22 cellular contexts compared by ENCODE assay signal in the genomic region with DNA sequence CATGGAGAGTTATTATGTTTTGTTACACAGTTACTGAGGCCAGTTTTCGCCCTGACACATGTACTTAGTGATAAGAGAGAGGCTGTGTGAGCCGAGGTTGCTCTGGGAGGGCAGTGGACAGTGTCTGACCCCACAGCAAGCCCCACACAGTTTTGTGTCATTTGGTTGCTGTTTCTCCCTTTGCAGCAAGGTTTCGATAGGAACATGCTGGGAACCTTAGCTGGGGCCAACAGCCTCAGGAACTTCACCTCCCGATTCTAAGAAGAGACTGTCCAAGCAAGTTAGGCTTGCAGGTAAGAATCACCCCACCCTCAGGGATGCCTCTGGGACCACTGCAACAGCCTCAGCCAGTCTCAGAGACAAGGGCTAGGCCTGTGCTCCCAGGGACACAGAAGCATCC. TPM values are rescaled to one million over a fixed set of nuclear protein-coding genes. Genes with fewer than 3 reads are reported as not detected.
A peak's percentile ranks its signal among the peaks of the same experiment; 100 is the strongest.
DNase-seq lines count a peak whose midpoint lies in the region; ATAC-seq, FAIRE-seq and TF ChIP-seq lines count a peak whose summit lies in the region.
"Had no signal": no experiment of that assay in that cellular context is flagged by ENCODE, and none has a peak within 500 bp of the region (broad histone marks: within the 10 kb centered on the region; RNA-seq: fewer than 3 reads in every experiment).

No MANE protein-coding gene starts in this region.

- no peaks in the 10 kb centered on the region for H3K27me3 ChIP-seq in left ventricle myocardium inferior (ENCODE audit: low read depth)
- H3K27me3 ChIP-seq in K562 (ENCODE audit: control insufficient read depth in 2 of 2, insufficient read depth in 2 of 2, low read length in 2 of 2): peaks cover 20 to 69% of the 10 kb centered on the region in 2 experiments
- H3K27me3 ChIP-seq in lower lobe of right lung (ENCODE audit: low read depth): no peaks in the 10 kb centered on the region
- no peaks in the 10 kb centered on the region for H3K27me3 ChIP-seq in upper lobe of right lung
- H3K27me3 ChIP-seq: BE2C had no signal

- no peak overlapping the region for H3K4me2 ChIP-seq in K562 (ENCODE audit: insufficient read depth, low read length)

- no peak for TF ChIP-seq EP300 in K562 (IDR thresholded peaks at IDR 0.05; ENCODE audit: low read length)

- no peaks in the 10 kb centered on the region for H3K79me2 ChIP-seq in K562 (ENCODE audit: control insufficient read depth, insufficient read depth, low read length)

- H3K9ac ChIP-seq in K562 (ENCODE audit: insufficient read depth in 1 of 2, low read depth in 2 of 2, low read length in 2 of 2): no peak overlapping the region; a peak in 1 of 4 replicates

- H3K36me3 ChIP-seq in left ventricle myocardium inferior (no peaks in the 10 kb centered on the region), K562 (ENCODE audit: control insufficient read depth, insufficient read depth, low read length) (no peaks in the 10 kb centered on the region), lower lobe of right lung (no peaks in the 10 kb centered on the region), upper lobe of right lung (no peaks in the 10 kb centered on the region)
- H3K36me3 ChIP-seq: BE2C had no signal

- H3K27ac Mint-ChIP-seq in activated T-helper 17 cell treated with anti-CD3 and anti-CD28 coated beads, Interleukin-2, amount 50 U/mL, for 72 hours: no peak overlapping the region
- H3K27ac Mint-ChIP-seq: CD8-positive, alpha-beta T cell had no signal

- peak; percentile 7 for DNase-seq in left cardiac atrium
- DNase-seq in left ventricle myocardium inferior: no peak
- no peak for DNase-seq in K562 (ENCODE audit: extremely low read depth in 1 of 4, low spot score in 3 of 4)
- DNase-seq in lower lobe of right lung: peak; percentile 1
- peak; percentile 13 for DNase-seq in upper lobe of right lung
- no peak for DNase-seq in NCI-H1048 (lab: John Stamatoyannopoulos, UW)
- no peak for DNase-seq in stimulated activated CD4-positive, alpha-beta T cell treated with anti-CD3 and anti-CD28 coated beads, Interleukin-12 subunit alpha, Interleukin-12 subunit beta, amount 100 ng/mL, for 4 hours
- DNase-seq: BE2C; CD8-positive, alpha-beta T cell; COR-L47; DMS153; DMS79 treated with DMSO at 0.1 percent for 48 hours; GOT3 had no signal

- H4K20me1 ChIP-seq in K562 (replicated peaks; ENCODE audit: control insufficient read depth, insufficient read depth, low read length): peaks cover 5% of the 10 kb centered on the region; the same call in 1 of the 2 replicates

- H3K4me1 Mint-ChIP-seq in activated T-helper 17 cell treated with anti-CD3 and anti-CD28 coated beads, Interleukin-2, amount 50 U/mL, for 72 hours: peaks cover 4% of the 10 kb centered on the region

- BruUV-seq in K562 (replicated peaks; lab: Mats Ljungman, UMichigan): no TSS peak

- no peak for TF ChIP-seq CTCF in left ventricle myocardium inferior (IDR thresholded peaks at IDR 0.05; ENCODE audit: borderline replicate concordance)
- TF ChIP-seq CTCF in K562 (IDR thresholded peaks at IDR 0.05 in 2 of 3, conservative IDR thresholded peaks at IDR 0.05 in 1 of 3; ENCODE audit: insufficient read depth in 2 of 3, low read depth in 1 of 3, low read length in 3 of 3): no peak
- TF ChIP-seq CTCF in lower lobe of right lung (IDR thresholded peaks at IDR 0.05): no peak
- TF ChIP-seq CTCF in upper lobe of right lung (IDR thresholded peaks at IDR 0.05): no peak

- H3K4me1 ChIP-seq in left ventricle myocardium inferior: peaks cover 24% of the 10 kb centered on the region
- no peaks in the 10 kb centered on the region for H3K4me1 ChIP-seq in K562 (replicated peaks in 1 of 2; ENCODE audit: control insufficient read depth in 2 of 2, insufficient read depth in 2 of 2, low read length in 2 of 2)
- peaks cover 14% of the 10 kb centered on the region for H3K4me1 ChIP-seq in lower lobe of right lung
- peaks cover 9% of the 10 kb centered on the region for H3K4me1 ChIP-seq in upper lobe of right lung
- H3K4me1 ChIP-seq: BE2C had no signal

- POLR2A ChIA-PET in K562 (lab: Yijun Ruan, JAX): interaction anchor here (1.2 kb wide), 1 partner anchor 18 kb away, joined by 3 read pairs; no protein-coding TSS in a partner anchor

- intact Hi-C loops in left cardiac atrium (cut with DNase I) (no loop called here), left ventricle myocardium inferior (cut with micrococcal nuclease) (no loop called here), K562 (cut with micrococcal nuclease) (no loop called here), lower lobe of right lung (cut with DNase I) (no loop called here), upper lobe of right lung (cut with DNase I) (no loop called here)

- H3K9me3 ChIP-seq in left ventricle myocardium inferior (replicated peaks): no peaks in the 10 kb centered on the region
- no peaks in the 10 kb centered on the region for H3K9me3 ChIP-seq in K562 (replicated peaks; ENCODE audit: control insufficient read depth, insufficient read depth, low read depth, low read length)
- no peaks in the 10 kb centered on the region for H3K9me3 ChIP-seq in lower lobe of right lung
- no peaks in the 10 kb centered on the region for H3K9me3 ChIP-seq in upper lobe of right lung
- H3K9me3 ChIP-seq: BE2C had no signal

- H3K36me3 Mint-ChIP-seq in activated T-helper 17 cell treated with anti-CD3 and anti-CD28 coated beads, Interleukin-2, amount 50 U/mL, for 72 hours (ENCODE audit: low read depth): no peaks in the 10 kb centered on the region
- H3K36me3 Mint-ChIP-seq: CD8-positive, alpha-beta T cell had no signal

- 2% methylated on average over 4 of the region's 4 CpGs for WGBS in K562 (ENCODE audit: insufficient coverage, low coverage, missing lambda C conversion rate)

- CTCF ChIA-PET in K562 (lab: Yijun Ruan, JAX; ENCODE audit: low intra/inter-chr PET ratio): no interaction called here

- H3K9me3 Mint-ChIP-seq in activated T-helper 17 cell treated with anti-CD3 and anti-CD28 coated beads, Interleukin-2, amount 50 U/mL, for 72 hours: no peaks in the 10 kb centered on the region
- H3K9me3 Mint-ChIP-seq: CD8-positive, alpha-beta T cell had no signal

- H3K27me3 Mint-ChIP-seq in activated T-helper 17 cell treated with anti-CD3 and anti-CD28 coated beads, Interleukin-2, amount 50 U/mL, for 72 hours: peaks cover 9% of the 10 kb centered on the region

- in situ Hi-C loops in K562 (cut with MboI): no loop called here

- TF ChIP-seq RAD21 in K562 (CRISPR knock-in tag; conservative IDR thresholded peaks at IDR 0.05 in 1 of 2, IDR thresholded peaks at IDR 0.05 in 1 of 2): no peak

- ATAC-seq in left cardiac atrium (peak in 1 of 2 donors; percentile 25), K562 (no peak), lower lobe of right lung (no peak), upper lobe of right lung (no peak)
- no peak for ATAC-seq in activated T-helper 17 cell treated with anti-CD3 and anti-CD28 coated beads, Interleukin-2, amount 50 U/mL, for 72 hours (replicated peaks)
- ATAC-seq: CD8-positive, alpha-beta T cell; HCT116; HepG2 had no signal

- H3K9me1 ChIP-seq in K562 (ENCODE audit: control insufficient read depth, insufficient read depth, low read length): no peaks in the 10 kb centered on the region

- no peak overlapping the region for H2AFZ ChIP-seq in K562 (ENCODE audit: low read depth, low read length)

- FAIRE-seq in K562 (lab: Jason Lieb, UNC): peak; percentile 40
- FAIRE-seq: A204.1, D721Med, G401.6, GM12891, HepG2, HTR-8/SVneo had no signal

- no peak for TF ChIP-seq POLR2A in K562 (conservative IDR thresholded peaks at IDR 0.05)

- H3K27ac ChIP-seq in left ventricle myocardium inferior (replicated peaks) (no peak overlapping the region), K562 (ENCODE audit: extremely low read depth, low read depth, low read length) (no peak overlapping the region), lower lobe of right lung (no peak overlapping the region), upper lobe of right lung (no peak overlapping the region)
- H3K27ac ChIP-seq: C4-2B had no signal

- no peak overlapping the region for H3K4me3 Mint-ChIP-seq in activated T-helper 17 cell treated with anti-CD3 and anti-CD28 coated beads, Interleukin-2, amount 50 U/mL, for 72 hours
- H3K4me3 Mint-ChIP-seq: CD8-positive, alpha-beta T cell had no signal

- no peak overlapping the region for H3K4me3 ChIP-seq in left ventricle myocardium inferior
- H3K4me3 ChIP-seq in K562: no peak overlapping the region
- H3K4me3 ChIP-seq in lower lobe of right lung: no peak overlapping the region
- no peak overlapping the region for H3K4me3 ChIP-seq in upper lobe of right lung

RNA-seq across cellular contexts. Expression of a gene that starts 45.3 kb away (rescaled TPM):
- total RNA-seq in left cardiac atrium (1 to 10 TPM in 1 of 2 donors, under 1 TPM in 1; 0.77 to 1.0 TPM), left ventricle myocardium inferior (0.38 TPM), K562 (2014; rRNA removed) (not detected in 2 replicates), K562 (2014; rRNA removed; fragmentation: Illumina TruSeq; extraction: Trizol) (not detected in 2 replicates), K562 (2015; rRNA removed; fragmentation: Illumina TruSeq; extraction: Trizol) (not detected in 2 replicates), K562 (2021) (not detected in 2 replicates), lower lobe of right lung (2.2 TPM), upper lobe of right lung (0.69 TPM)
- not detected in 2 replicates for total RNA-seq in K562 (2011; cell fraction: chromatin; rRNA removed; ENCODE audit: low replicate concordance)
- total RNA-seq in K562 (2011; cell fraction: nucleolus; rRNA removed): not detected in 2 replicates
- total RNA-seq in K562 (2011; cell fraction: nucleoplasm; rRNA removed): not detected in 2 replicates
- polyA plus RNA-seq in K562 (2011; rRNA removed) (not detected in 2 replicates), K562 (2014; fragmentation: Illumina TruSeq; extraction: Trizol) (not detected in 2 replicates), K562 (2014; fragmentation: Nextera tagmentation; extraction: Ambion mirVana) (not detected), K562 (2014; rRNA removed) (not detected in 2 replicates)
- polyA plus RNA-seq in K562 (2011; cell fraction: cytosol; rRNA removed): not detected in 2 replicates
- not detected in 2 replicates for polyA plus RNA-seq in K562 (2011; cell fraction: nucleus; rRNA removed)
- polyA plus RNA-seq in K562 (2012): not detected in 2 replicates
- polyA minus RNA-seq in K562 (2011; rRNA and poly(A)+ RNA removed): not detected in 2 replicates
- polyA minus RNA-seq in K562 (2011; cell fraction: cytosol; rRNA and poly(A)+ RNA removed): not detected in 2 replicates
- not detected in 2 replicates for polyA minus RNA-seq in K562 (2011; cell fraction: nucleus; rRNA and poly(A)+ RNA removed)
- total RNA-seq in activated T-helper 17 cell treated with anti-CD3 and anti-CD28 coated beads, Interleukin-2, amount 50 U/mL, for 72 hours: not detected
- total RNA-seq: CD8-positive, alpha-beta T cell; HepG2 had no signal
- polyA plus RNA-seq: HepG2 had no signal

RNA-seq across cellular contexts. Expression of a gene that starts 48.9 kb away (rescaled TPM):
- total RNA-seq in left cardiac atrium (1,000 to 10,000 TPM; 4,860 to 5,317 TPM), left ventricle myocardium inferior (8,708 TPM), K562 (2014; rRNA removed) (not detected in 2 replicates), K562 (2014; rRNA removed; fragmentation: Illumina TruSeq; extraction: Trizol) (not detected in 2 replicates), K562 (2015; rRNA removed; fragmentation: Illumina TruSeq; extraction: Trizol) (not detected in 2 replicates), K562 (2021) (not detected in 2 replicates), lower lobe of right lung (6.4 TPM), upper lobe of right lung (6.4 TPM)
- not detected in 2 replicates for total RNA-seq in K562 (2011; cell fraction: chromatin; rRNA removed; ENCODE audit: low replicate concordance)
- not detected in 2 replicates for total RNA-seq in K562 (2011; cell fraction: nucleolus; rRNA removed)
- total RNA-seq in K562 (2011; cell fraction: nucleoplasm; rRNA removed): not detected in 2 replicates
- polyA plus RNA-seq in K562 (2011; rRNA removed) (not detected in 2 replicates), K562 (2014; fragmentation: Illumina TruSeq; extraction: Trizol) (not detected in 2 replicates), K562 (2014; fragmentation: Nextera tagmentation; extraction: Ambion mirVana) (not detected), K562 (2014; rRNA removed) (not detected in 2 replicates)
- not detected in 2 replicates for polyA plus RNA-seq in K562 (2011; cell fraction: cytosol; rRNA removed)
- not detected in 2 replicates for polyA plus RNA-seq in K562 (2011; cell fraction: nucleus; rRNA removed)
- polyA plus RNA-seq in K562 (2012): not detected in 2 replicates
- polyA minus RNA-seq in K562 (2011; rRNA and poly(A)+ RNA removed): not detected in 2 replicates
- polyA minus RNA-seq in K562 (2011; cell fraction: cytosol; rRNA and poly(A)+ RNA removed): not detected in 2 replicates
- not detected in 2 replicates for polyA minus RNA-seq in K562 (2011; cell fraction: nucleus; rRNA and poly(A)+ RNA removed)
- total RNA-seq in activated T-helper 17 cell treated with anti-CD3 and anti-CD28 coated beads, Interleukin-2, amount 50 U/mL, for 72 hours: not detected
- total RNA-seq: CD8-positive, alpha-beta T cell had no signal

Comparison
In these comparisons a context has a peak if more than half of its experiments do, and no peak if none do; other contexts are left out.
1. DNase-seq: peak in left cardiac atrium (single experiment), lower lobe of right lung (single experiment) and upper lobe of right lung (single experiment); none in left ventricle myocardium inferior (single experiment), K562 (0 of 4), NCI-H1048 (single experiment) and stimulated activated CD4-positive, alpha-beta T cell treated with anti-CD3 and anti-CD28 coated beads, Interleukin-12 subunit alpha, Interleukin-12 subunit beta, amount 100 ng/mL, for 4 hours (single experiment).
2. RNA of a gene that starts 48.9 kb away (total RNA-seq): 8,708 TPM in left ventricle myocardium inferior (single experiment) and 4,860 to 5,317 TPM in left cardiac atrium; 6.4 TPM in lower lobe of right lung (single experiment), 6.4 TPM in upper lobe of right lung (single experiment), not detected in K562 and not detected in activated T-helper 17 cell treated with anti-CD3 and anti-CD28 coated beads, Interleukin-2, amount 50 U/mL, for 72 hours; every median in the first group is over 100 times any median in the second.